8 cellular contexts compared by ENCODE assay signal in the genomic region with DNA sequence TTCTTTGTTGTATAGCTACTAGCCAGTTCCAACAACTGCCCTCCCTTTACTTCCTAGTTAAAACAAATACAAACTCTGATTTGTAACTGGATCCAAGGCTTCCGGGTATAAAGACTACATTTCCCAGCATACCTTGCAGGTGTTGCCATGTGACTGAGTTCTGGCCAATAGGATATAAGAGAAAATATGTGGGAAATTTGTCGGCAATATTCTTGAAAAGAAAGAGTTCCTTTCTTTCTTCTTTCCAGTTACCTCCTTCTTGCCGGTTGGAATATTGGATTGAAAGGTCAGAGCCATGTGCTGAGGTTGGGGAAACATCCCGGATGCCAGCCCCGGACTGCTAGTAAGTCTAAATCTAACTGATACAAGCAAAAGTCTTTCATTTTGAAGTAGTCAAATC. TPM values are rescaled to one million over a fixed set of nuclear protein-coding genes. Genes with fewer than 3 reads are reported as not detected.
A peak's percentile ranks its signal among the peaks of the same experiment; 100 is the strongest.
DNase-seq lines count a peak whose midpoint lies in the region; ATAC-seq and TF ChIP-seq lines count a peak whose summit lies in the region.

No MANE protein-coding gene starts in this region.

- 73 to 77% methylated on average over 5 of the region's 5 CpGs for WGBS in GM23248 (ENCODE audit: low coverage in 1 of 2, low lambda C conversion rate in 2 of 2, missing lambda C conversion rate in 2 of 2), 2 experiments

- H3K79me2 ChIP-seq in GM23248 (ENCODE audit: insufficient read depth) = no peaks in the 10 kb centered on the region

- in situ Hi-C loops in GM23248 (cut with MboI) = loop anchor here (25.0 kb wide), 1 partner anchor 509 kb away; no protein-coding TSS in a partner anchor

- H3K36me3 ChIP-seq in BE2C (no peaks in the 10 kb centered on the region), GM23248 (ENCODE audit: low read depth) (no peaks in the 10 kb centered on the region)

- H3K9ac ChIP-seq in GM23248 = no peak overlapping the region

- H3K9me2 ChIP-seq in GM23248 (ENCODE audit: insufficient read depth) = no peaks in the 10 kb centered on the region

- no peak overlapping the region for H3K27ac ChIP-seq in GM23248

- H3K4me2 ChIP-seq in GM23248 (ENCODE audit: unreplicated experiment) = no peak overlapping the region

- ATAC-seq in HG02642 (IDR thresholded peaks at IDR 0.05; ENCODE audit: poor library complexity, unreplicated experiment) = no peak

- H3K4me1 ChIP-seq in BE2C = no peaks in the 10 kb centered on the region
- no peaks in the 10 kb centered on the region for H3K4me1 ChIP-seq in GM23248 (ENCODE audit: insufficient read depth)

- H3K27me3 ChIP-seq in BE2C (no peaks in the 10 kb centered on the region), GM23248 (replicated peaks; ENCODE audit: insufficient read depth) (peaks cover 11% of the 10 kb centered on the region; the same call in 1 of the 2 replicates)

- H3K4me3 ChIP-seq in BE2C (ENCODE audit: low read depth, low read length) (peak overlapping the region; percentile 75), GM23248 (no peak overlapping the region), choroid plexus epithelial cell (ENCODE audit: low read depth, low read length) (peak overlapping the region; percentile 57)

- DNase-seq in BE2C (no peak), GM23248 (peak; percentile 62), RPMI8226 (peak; percentile 82), choroid plexus epithelial cell (ENCODE audit: low read depth) (peak; percentile 79), lung microvascular endothelial cell (ENCODE audit: low read depth in 2 of 2) (peak; percentile 72 to 75), NCI-H510A treated with DMSO at 0.1 percent for 48 hours (lab: John Stamatoyannopoulos, UW) (no peak)
- no peak for DNase-seq in activated effector memory CD4-positive, alpha-beta T cell treated with anti-CD3 and anti-CD28 coated beads, Interleukin-2, amount 50 U/mL, for 16 hours

- TF ChIP-seq CTCF in BE2C (IDR thresholded peaks at IDR 0.05; ENCODE audit: low read depth, low read length) (no peak), choroid plexus epithelial cell (conservative IDR thresholded peaks at IDR 0.05; ENCODE audit: low read depth, low read length) (no peak)

- no peaks in the 10 kb centered on the region for H3F3A ChIP-seq in GM23248 (ENCODE audit: insufficient read depth)

- no peaks in the 10 kb centered on the region for H4K20me1 ChIP-seq in GM23248 (ENCODE audit: insufficient read depth)

- no peaks in the 10 kb centered on the region for H3K9me3 ChIP-seq in BE2C
- H3K9me3 ChIP-seq in GM23248 (ENCODE audit: low read depth) = no peaks in the 10 kb centered on the region

- H2AFZ ChIP-seq in GM23248 = peak overlapping the region; percentile 73

RNA-seq across cellular contexts. Expression of gene ZBTB40, which starts 23.0 kb away (rescaled TPM):
- 10.7 TPM for polyA plus RNA-seq in BE2C (2012; ENCODE audit: insufficient read depth, insufficient read length, low read depth)
- total RNA-seq in GM23248 (2014; rRNA removed; shearing (Covaris generic)) = 8.1 and 9.9 TPM in 2 replicates
- polyA plus RNA-seq in GM23248 (2016; fragmentation: Nextera tagmentation; extraction: Ambion mirVana) = 2.5 and 3.3 TPM in 2 replicates
- 5.9 and 9.7 TPM in 2 replicates for total RNA-seq in lung microvascular endothelial cell

Comparison
In these comparisons a context has a peak if more than half of its experiments do, and no peak if none do; other contexts are left out.
1. DNase-seq: peak in GM23248 (single experiment), RPMI8226 (single experiment), choroid plexus epithelial cell (single experiment) and lung microvascular endothelial cell (2 of 2); none in BE2C (single experiment), activated effector memory CD4-positive, alpha-beta T cell treated with anti-CD3 and anti-CD28 coated beads, Interleukin-2, amount 50 U/mL, for 16 hours (single experiment) and NCI-H510A treated with DMSO at 0.1 percent for 48 hours (single experiment).